Comparison of ENCODE assay signal across 35 cellular contexts in the genomic region with DNA sequence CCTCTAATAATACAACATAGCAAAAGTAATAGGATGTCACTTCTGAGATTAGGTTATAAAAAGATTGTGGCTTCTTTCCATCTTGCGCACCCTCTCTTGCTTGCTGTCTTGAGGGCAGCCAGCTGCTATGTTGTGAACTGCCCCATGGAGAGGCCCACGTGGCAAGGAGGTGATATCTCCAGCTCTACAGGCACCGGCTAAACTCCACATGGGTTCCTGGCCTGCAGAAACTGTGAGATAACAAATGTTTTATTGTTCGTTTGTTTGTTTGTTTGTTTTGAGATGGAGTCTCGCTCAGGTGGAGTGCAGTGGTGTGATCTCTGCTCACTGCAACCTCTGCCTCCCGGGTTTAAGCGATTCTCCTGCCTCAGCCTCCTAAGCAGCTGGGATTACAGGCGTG.
"Had no signal": no experiment of that assay in that cellular context is flagged by ENCODE, and none has a peak within 500 bp of the region (broad histone marks: within the 10 kb centered on the region; RNA-seq: fewer than 3 reads in every experiment).

No MANE protein-coding gene starts in this region.

- H3K27me3 ChIP-seq: adrenal gland, body of pancreas, brain microvascular endothelial cell had no signal

- DNase-seq: activated CD4-positive, alpha-beta memory T cell treated with anti-CD3 and anti-CD28 coated beads for 36 hours; activated CD4-positive, alpha-beta T cell treated with anti-CD3 and anti-CD28 coated beads for 1 hour; activated CD4-positive, alpha-beta T cell treated with anti-CD3 and anti-CD28 coated beads for 36 hours; activated CD4-positive, alpha-beta T cell treated with anti-CD3 and anti-CD28 coated beads for 48 hours; activated CD4-positive, alpha-beta T cell treated with anti-CD3 and anti-CD28 coated beads, Interleukin-2, amount 10 ng/mL, durations not matched to agents 7 days and 5 days; activated CD4-positive, alpha-beta T cell treated with anti-CD3 and anti-CD28 coated beads, Interleukin-2, amount 50 U/mL, for 4 hours; activated CD4-positive, CD25-positive, alpha-beta regulatory T cell; activated CD8-positive, alpha-beta memory T cell treated with anti-CD3 and anti-CD28 coated beads, Interleukin-2, amount 50 U/mL, for 4 hours; activated CD8-positive, alpha-beta T cell treated with anti-CD3 and anti-CD28 coated beads for 36 hours; activated effector memory CD4-positive, alpha-beta T cell treated with anti-CD3 and anti-CD28 coated beads, Interleukin-2, amount 50 U/mL, for 16 hours; activated gamma-delta T cell treated with Interleukin-2 at 50 U/mL for 16 hours; activated naive CD4-positive, alpha-beta T cell; activated naive CD4-positive, alpha-beta T cell treated with anti-CD3 and anti-CD28 coated beads for 36 hours; activated naive CD4-positive, alpha-beta T cell treated with anti-CD3 and anti-CD28 coated beads, Interleukin-2, amount 50 U/mL, for 16 hours; activated naive CD8-positive, alpha-beta T cell treated with anti-CD3 and anti-CD28 coated beads for 36 hours; activated T-cell treated with anti-CD3 and anti-CD28 coated beads for 4 hours; activated T-cell treated with anti-CD3 and anti-CD28 coated beads, Interleukin-2, amount 50 U/mL, for 1 hour; activated T-cell treated with anti-CD3 and anti-CD28 coated beads, Interleukin-2, amount 50 U/mL, for 4 hours; activated T-cell treated with anti-CD3 and anti-CD28 coated beads, Interleukin-2, amount 50 U/mL, for 72 hours; adrenal gland; amniotic stem cell; aorta; body of pancreas; brain microvascular endothelial cell; central memory CD4-positive, alpha-beta T cell; T-helper 1 cell; T-helper 2 cell; T-helper 9 cell; WERI-Rb-1 had no signal

- H3K4me3 ChIP-seq: adrenal gland, body of pancreas, breast epithelium had no signal

- H3K4me1 ChIP-seq: adrenal gland, body of pancreas, breast epithelium had no signal

- ATAC-seq: activated CD4-positive, alpha-beta T cell treated with anti-CD3 and anti-CD28 coated beads for 36 hours; activated CD4-positive, CD25-positive, alpha-beta regulatory T cell treated with anti-CD3 and anti-CD28 coated beads, Interleukin-2, amount 50 U/mL, for 24 hours; activated CD8-positive, alpha-beta T cell treated with anti-CD3 and anti-CD28 coated beads for 36 hours; activated naive CD4-positive, alpha-beta T cell treated with anti-CD3 and anti-CD28 coated beads, Interleukin-2, amount 50 U/mL, for 72 hours; activated T-cell treated with anti-CD3 and anti-CD28 coated beads, Interleukin-2, amount 50 U/mL, for 4 hours; activated T-cell treated with anti-CD3 and anti-CD28 coated beads, Interleukin-2, amount 50 U/mL, for 72 hours; activated T-helper 17 cell treated with anti-CD3 and anti-CD28 coated beads, Interleukin-2, amount 50 U/mL, for 72 hours; body of pancreas; WTC11 had no signal

- FAIRE-seq: astrocyte had no signal

- H3K27ac ChIP-seq: adrenal gland, body of pancreas, brain microvascular endothelial cell, breast epithelium, WERI-Rb-1 had no signal

- H3K9me3 ChIP-seq: adrenal gland, body of pancreas, breast epithelium had no signal

- H3K36me3 ChIP-seq: adrenal gland, brain microvascular endothelial cell, breast epithelium, WERI-Rb-1 had no signal
